In the genomic region with DNA sequence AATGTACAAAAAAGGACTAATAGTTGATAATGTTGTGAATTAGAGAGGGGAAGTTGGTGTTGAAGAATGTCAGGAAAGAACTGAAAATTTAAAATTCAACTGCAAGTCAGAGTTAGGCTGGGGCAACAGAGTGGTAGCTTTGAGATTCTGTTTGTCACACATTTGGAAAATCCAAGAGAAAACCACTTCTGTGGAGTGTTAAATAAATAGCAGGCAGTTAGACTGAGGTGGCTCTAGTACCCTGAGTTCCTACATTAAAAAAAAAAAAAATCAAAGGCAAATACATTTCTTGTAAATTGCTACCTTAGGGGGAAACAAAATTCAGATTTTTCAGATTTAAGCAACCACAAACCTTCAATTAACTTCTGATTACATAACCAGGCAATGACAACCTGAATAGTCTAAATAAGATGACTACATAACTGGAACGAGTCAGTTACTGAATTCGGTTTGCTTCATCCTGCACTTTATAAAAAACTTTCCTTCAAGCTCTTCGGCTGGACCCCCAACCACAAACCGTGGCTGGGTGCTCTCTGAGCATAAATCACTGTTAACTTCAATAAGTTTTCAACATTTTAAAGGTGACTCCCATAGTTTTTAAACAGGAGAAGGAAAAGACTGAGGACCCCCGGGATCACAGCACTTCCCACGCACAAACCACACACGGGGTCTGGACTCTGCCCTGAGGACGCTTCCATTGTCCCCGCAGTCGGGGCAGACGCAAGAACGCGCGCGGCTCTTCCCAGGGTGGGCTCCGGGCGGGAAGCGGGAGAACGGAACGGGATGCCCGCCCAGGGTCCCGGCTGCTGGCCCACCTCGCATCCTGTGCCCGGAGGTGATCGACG, we compare ENCODE assay signal across 2 cellular contexts.
TF ChIP-seq lines count a peak whose summit lies in the region.

No MANE protein-coding gene starts in this region.

TF ChIP-seq in GM12878, 131 proteins besides CTCF, POLR2A, EP300 and RAD21:
- TF ChIP-seq HDAC2 (IDR thresholded peaks at IDR 0.05) (no peak), SIN3A (IDR thresholded peaks at IDR 0.05; ENCODE audit: low read depth, low read length) (no peak), ZBED1 (IDR thresholded peaks at IDR 0.05; ENCODE audit: borderline replicate concordance) (no peak), ZNF217 (IDR thresholded peaks at IDR 0.05) (no peak)
- TF ChIP-seq, protein P1, sequence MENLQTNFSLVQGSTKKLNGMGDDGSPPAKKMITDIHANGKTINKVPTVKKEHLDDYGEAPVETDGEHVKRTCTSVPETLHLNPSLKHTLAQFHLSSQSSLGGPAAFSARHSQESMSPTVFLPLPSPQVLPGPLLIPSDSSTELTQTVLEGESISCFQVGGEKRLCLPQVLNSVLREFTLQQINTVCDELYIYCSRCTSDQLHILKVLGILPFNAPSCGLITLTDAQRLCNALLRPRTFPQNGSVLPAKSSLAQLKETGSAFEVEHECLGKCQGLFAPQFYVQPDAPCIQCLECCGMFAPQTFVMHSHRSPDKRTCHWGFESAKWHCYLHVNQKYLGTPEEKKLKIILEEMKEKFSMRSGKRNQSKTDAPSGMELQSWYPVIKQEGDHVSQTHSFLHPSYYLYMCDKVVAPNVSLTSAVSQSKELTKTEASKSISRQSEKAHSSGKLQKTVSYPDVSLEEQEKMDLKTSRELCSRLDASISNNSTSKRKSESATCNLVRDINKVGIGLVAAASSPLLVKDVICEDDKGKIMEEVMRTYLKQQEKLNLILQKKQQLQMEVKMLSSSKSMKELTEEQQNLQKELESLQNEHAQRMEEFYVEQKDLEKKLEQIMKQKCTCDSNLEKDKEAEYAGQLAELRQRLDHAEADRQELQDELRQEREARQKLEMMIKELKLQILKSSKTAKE (IDR thresholded peaks at IDR 0.05; ENCODE audit: low read depth, poor library complexity, severe bottlenecking), result no peak

TF ChIP-seq in HepG2, 621 proteins besides CTCF, POLR2A, EP300 and RAD21:
- TF ChIP-seq FIP1L1 (IDR thresholded peaks at IDR 0.05; ENCODE audit: borderline replicate concordance, insufficient read depth, low read depth, low read length) (no peak), HNF4A (CRISPR knock-in tag; IDR thresholded peaks at IDR 0.05) (no peak), ZNF333 (CRISPR knock-in tag; IDR thresholded peaks at IDR 0.05; ENCODE audit: borderline replicate concordance) (no peak), ZNF563 (CRISPR knock-in tag; IDR thresholded peaks at IDR 0.05) (no peak), MED1 (CRISPR knock-in tag; IDR thresholded peaks at IDR 0.05) (no peak), FOSL2 (CRISPR knock-in tag; IDR thresholded peaks at IDR 0.05) (no peak), RBAK (CRISPR knock-in tag; IDR thresholded peaks at IDR 0.05) (no peak), TRIM24 (CRISPR knock-in tag; IDR thresholded peaks at IDR 0.05) (no peak), RARG (CRISPR knock-in tag; IDR thresholded peaks at IDR 0.05; ENCODE audit: low read depth) (no peak), HMGA1 (CRISPR knock-in tag; conservative IDR thresholded peaks at IDR 0.05) (no peak), NFYC (CRISPR knock-in tag; IDR thresholded peaks at IDR 0.05) (no peak)
- TF ChIP-seq, protein P2, sequence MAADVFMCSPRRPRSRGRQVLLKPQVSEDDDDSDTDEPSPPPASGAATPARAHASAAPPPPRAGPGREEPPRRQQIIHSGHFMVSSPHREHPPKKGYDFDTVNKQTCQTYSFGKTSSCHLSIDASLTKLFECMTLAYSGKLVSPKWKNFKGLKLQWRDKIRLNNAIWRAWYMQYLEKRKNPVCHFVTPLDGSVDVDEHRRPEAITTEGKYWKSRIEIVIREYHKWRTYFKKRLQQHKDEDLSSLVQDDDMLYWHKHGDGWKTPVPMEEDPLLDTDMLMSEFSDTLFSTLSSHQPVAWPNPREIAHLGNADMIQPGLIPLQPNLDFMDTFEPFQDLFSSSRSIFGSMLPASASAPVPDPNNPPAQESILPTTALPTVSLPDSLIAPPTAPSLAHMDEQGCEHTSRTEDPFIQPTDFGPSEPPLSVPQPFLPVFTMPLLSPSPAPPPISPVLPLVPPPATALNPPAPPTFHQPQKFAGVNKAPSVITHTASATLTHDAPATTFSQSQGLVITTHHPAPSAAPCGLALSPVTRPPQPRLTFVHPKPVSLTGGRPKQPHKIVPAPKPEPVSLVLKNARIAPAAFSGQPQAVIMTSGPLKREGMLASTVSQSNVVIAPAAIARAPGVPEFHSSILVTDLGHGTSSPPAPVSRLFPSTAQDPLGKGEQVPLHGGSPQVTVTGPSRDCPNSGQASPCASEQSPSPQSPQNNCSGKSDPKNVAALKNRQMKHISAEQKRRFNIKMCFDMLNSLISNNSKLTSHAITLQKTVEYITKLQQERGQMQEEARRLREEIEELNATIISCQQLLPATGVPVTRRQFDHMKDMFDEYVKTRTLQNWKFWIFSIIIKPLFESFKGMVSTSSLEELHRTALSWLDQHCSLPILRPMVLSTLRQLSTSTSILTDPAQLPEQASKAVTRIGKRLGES (CRISPR knock-in tag; IDR thresholded peaks at IDR 0.05; ENCODE audit: borderline replicate concordance), result no peak
- TF ChIP-seq, protein P3, sequence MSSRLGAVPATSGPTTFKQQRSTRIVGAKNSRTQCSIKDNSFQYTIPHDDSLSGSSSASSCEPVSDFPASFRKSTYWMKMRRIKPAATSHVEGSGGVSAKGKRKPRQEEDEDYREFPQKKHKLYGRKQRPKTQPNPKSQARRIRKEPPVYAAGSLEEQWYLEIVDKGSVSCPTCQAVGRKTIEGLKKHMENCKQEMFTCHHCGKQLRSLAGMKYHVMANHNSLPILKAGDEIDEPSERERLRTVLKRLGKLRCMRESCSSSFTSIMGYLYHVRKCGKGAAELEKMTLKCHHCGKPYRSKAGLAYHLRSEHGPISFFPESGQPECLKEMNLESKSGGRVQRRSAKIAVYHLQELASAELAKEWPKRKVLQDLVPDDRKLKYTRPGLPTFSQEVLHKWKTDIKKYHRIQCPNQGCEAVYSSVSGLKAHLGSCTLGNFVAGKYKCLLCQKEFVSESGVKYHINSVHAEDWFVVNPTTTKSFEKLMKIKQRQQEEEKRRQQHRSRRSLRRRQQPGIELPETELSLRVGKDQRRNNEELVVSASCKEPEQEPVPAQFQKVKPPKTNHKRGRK (CRISPR knock-in tag; IDR thresholded peaks at IDR 0.05), result no peak
- TF ChIP-seq, protein P4, sequence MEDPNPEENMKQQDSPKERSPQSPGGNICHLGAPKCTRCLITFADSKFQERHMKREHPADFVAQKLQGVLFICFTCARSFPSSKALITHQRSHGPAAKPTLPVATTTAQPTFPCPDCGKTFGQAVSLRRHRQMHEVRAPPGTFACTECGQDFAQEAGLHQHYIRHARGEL (CRISPR knock-in tag; IDR thresholded peaks at IDR 0.05), result no peak
- TF ChIP-seq, protein P5, sequence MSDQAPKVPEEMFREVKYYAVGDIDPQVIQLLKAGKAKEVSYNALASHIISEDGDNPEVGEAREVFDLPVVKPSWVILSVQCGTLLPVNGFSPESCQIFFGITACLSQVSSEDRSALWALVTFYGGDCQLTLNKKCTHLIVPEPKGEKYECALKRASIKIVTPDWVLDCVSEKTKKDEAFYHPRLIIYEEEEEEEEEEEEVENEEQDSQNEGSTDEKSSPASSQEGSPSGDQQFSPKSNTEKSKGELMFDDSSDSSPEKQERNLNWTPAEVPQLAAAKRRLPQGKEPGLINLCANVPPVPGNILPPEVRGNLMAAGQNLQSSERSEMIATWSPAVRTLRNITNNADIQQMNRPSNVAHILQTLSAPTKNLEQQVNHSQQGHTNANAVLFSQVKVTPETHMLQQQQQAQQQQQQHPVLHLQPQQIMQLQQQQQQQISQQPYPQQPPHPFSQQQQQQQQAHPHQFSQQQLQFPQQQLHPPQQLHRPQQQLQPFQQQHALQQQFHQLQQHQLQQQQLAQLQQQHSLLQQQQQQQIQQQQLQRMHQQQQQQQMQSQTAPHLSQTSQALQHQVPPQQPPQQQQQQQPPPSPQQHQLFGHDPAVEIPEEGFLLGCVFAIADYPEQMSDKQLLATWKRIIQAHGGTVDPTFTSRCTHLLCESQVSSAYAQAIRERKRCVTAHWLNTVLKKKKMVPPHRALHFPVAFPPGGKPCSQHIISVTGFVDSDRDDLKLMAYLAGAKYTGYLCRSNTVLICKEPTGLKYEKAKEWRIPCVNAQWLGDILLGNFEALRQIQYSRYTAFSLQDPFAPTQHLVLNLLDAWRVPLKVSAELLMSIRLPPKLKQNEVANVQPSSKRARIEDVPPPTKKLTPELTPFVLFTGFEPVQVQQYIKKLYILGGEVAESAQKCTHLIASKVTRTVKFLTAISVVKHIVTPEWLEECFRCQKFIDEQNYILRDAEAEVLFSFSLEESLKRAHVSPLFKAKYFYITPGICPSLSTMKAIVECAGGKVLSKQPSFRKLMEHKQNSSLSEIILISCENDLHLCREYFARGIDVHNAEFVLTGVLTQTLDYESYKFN (CRISPR knock-in tag; conservative IDR thresholded peaks at IDR 0.05), result no peak
- TF ChIP-seq, protein P6, sequence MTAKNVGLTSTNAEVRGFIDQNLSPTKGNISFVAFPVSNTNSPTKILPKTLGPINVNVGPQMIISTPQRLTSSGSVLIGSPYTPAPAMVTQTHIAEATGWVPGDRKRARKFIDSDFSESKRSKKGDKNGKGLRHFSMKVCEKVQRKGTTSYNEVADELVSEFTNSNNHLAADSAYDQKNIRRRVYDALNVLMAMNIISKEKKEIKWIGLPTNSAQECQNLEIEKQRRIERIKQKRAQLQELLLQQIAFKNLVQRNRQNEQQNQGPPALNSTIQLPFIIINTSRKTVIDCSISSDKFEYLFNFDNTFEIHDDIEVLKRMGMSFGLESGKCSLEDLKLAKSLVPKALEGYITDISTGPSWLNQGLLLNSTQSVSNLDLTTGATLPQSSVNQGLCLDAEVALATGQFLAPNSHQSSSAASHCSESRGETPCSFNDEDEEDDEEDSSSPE (CRISPR knock-in tag; IDR thresholded peaks at IDR 0.05), result no peak
